In genomic region chr4:163048447-163048846, GRCh38 we compare ENCODE assay signal across 8 cellular contexts.
DNase-seq lines count a peak whose midpoint lies in the region; ATAC-seq and TF ChIP-seq lines count a peak whose summit lies in the region.

No MANE protein-coding gene starts in this region.

- no peak overlapping the region for H2BK120ac ChIP-seq in H9 (ENCODE audit: low read depth, low read length, poor library complexity, severe bottlenecking)

- no peak overlapping the region for H3K27ac Mint-ChIP-seq in H9

- no peaks in the 10 kb centered on the region for H3K9me3 ChIP-seq in left ventricle myocardium inferior (replicated peaks)
- H3K9me3 ChIP-seq in H9 (ENCODE audit: control insufficient read depth, low read depth, low read length): no peaks in the 10 kb centered on the region
- no peaks in the 10 kb centered on the region for H3K9me3 ChIP-seq in Karpas-422 (ENCODE audit: low read length)

- no peak overlapping the region for H2BK20ac ChIP-seq in H9 (ENCODE audit: low read depth, low read length, poor library complexity, severe bottlenecking)

- no peaks in the 10 kb centered on the region for H3K9me2 ChIP-seq in Karpas-422 (replicated peaks; ENCODE audit: insufficient read depth, low read length)

- no peaks in the 10 kb centered on the region for H3K4me1 ChIP-seq in left ventricle myocardium inferior
- no peaks in the 10 kb centered on the region for H3K4me1 ChIP-seq in H9 (ENCODE audit: insufficient read depth, low read length)
- 0 out of 2 replicates have a peak, but pooled peaks cover 3% of the 10 kb centered on the region for H3K4me1 ChIP-seq in Karpas-422 (ENCODE audit: low read length)

- H3K4me3 ChIP-seq in left ventricle myocardium inferior: no peak overlapping the region
- no peak overlapping the region for H3K4me3 ChIP-seq in Karpas-422 (ENCODE audit: low read length)

- no peak overlapping the region for H2BK15ac ChIP-seq in H9 (ENCODE audit: low read depth, low read length)

- H3K4me3 Mint-ChIP-seq in H9: no peak overlapping the region

- TF ChIP-seq CTCF in left ventricle myocardium inferior (IDR thresholded peaks at IDR 0.05; ENCODE audit: borderline replicate concordance): peak; percentile 42
- peak; percentile 72 for TF ChIP-seq CTCF in H9 (conservative IDR thresholded peaks at IDR 0.05)

- H3K4me2 ChIP-seq in H9 (ENCODE audit: insufficient read depth, insufficient read length, low read length): no peak overlapping the region
- no peak overlapping the region for H3K4me2 ChIP-seq in Karpas-422 (ENCODE audit: low read depth, low read length, poor library complexity, severe bottlenecking)

- H3K9ac ChIP-seq in H9 (ENCODE audit: extremely low read depth, insufficient read length, low read length): no peak overlapping the region
- H3K9ac ChIP-seq in Karpas-422 (ENCODE audit: low read length): no peak overlapping the region

- no peak overlapping the region for H3K23ac ChIP-seq in H9 (ENCODE audit: insufficient read length, low read depth, low read length)

- H3T11ph ChIP-seq in H9 (ENCODE audit: low read length): no peak overlapping the region

- H2BK5ac ChIP-seq in H9 (ENCODE audit: insufficient read length, low read length): no peak overlapping the region

- H4K20me1 ChIP-seq in H9 (ENCODE audit: control insufficient read depth, insufficient read depth, insufficient read length) (no peaks in the 10 kb centered on the region), Karpas-422 (ENCODE audit: insufficient read depth, low read depth, low read length) (no peaks in the 10 kb centered on the region)

- H3K56ac ChIP-seq in H9 (ENCODE audit: insufficient read length, low read depth, low read length): no peak overlapping the region

- no peak overlapping the region for H3K4ac ChIP-seq in H9 (ENCODE audit: low read depth, low read length)

- no peaks in the 10 kb centered on the region for H3K27me3 Mint-ChIP-seq in H9 (ENCODE audit: low read depth)

- no peaks in the 10 kb centered on the region for H3K23me2 ChIP-seq in H9 (ENCODE audit: insufficient read length, low read depth, low read length, poor library complexity, severe bottlenecking)

- no peak for ATAC-seq in Right ventricle myocardium inferior

- intact Hi-C loops in left ventricle myocardium inferior (cut with micrococcal nuclease): no loop called here
- intact Hi-C loops in Right ventricle myocardium inferior (cut with DNase I): no loop called here

- H4K5ac ChIP-seq in H9 (ENCODE audit: insufficient read length, low read depth, low read length): no peak overlapping the region

- no CpG with 5 or more reads among the region's 3 CpGs for WGBS in H9 (ENCODE audit: extremely low coverage, insufficient read length, low lambda C conversion rate)

- no peaks in the 10 kb centered on the region for H3K79me2 ChIP-seq in H9 (ENCODE audit: insufficient read depth, low read length)
- no peaks in the 10 kb centered on the region for H3K79me2 ChIP-seq in Karpas-422 (ENCODE audit: low read length)

- H2AFZ ChIP-seq in H9 (ENCODE audit: low read length) (no peak overlapping the region), Karpas-422 (ENCODE audit: low read length) (no peak overlapping the region)

- H3K36me3 ChIP-seq in left ventricle myocardium inferior (no peaks in the 10 kb centered on the region), Karpas-422 (ENCODE audit: insufficient read depth, low read length) (no peaks in the 10 kb centered on the region)

- no peak overlapping the region for H2AK5ac ChIP-seq in H9 (ENCODE audit: insufficient read length, low read length)

- no peak for DNase-seq in left ventricle myocardium inferior
- no peak for DNase-seq in Right ventricle myocardium inferior (ENCODE audit: missing footprints)
- DNase-seq in H9: peak; percentile 49
- DNase-seq in Karpas-422: peak; percentile 83
- DNase-seq in astrocyte of the hippocampus (ENCODE audit: low read depth, low spot score): peak; percentile 26
- peak; percentile 48 to 65 for DNase-seq in lung microvascular endothelial cell (ENCODE audit: low read depth in 2 of 2)
- no peak for DNase-seq in NCI-H2029 treated with DMSO at 0.1 percent for 48 hours (lab: John Stamatoyannopoulos, UW)
- no peak for DNase-seq in stimulated activated CD4-positive, alpha-beta T cell treated with anti-CD3 and anti-CD28 coated beads, Interleukin-2, amount 100 ng/mL, for 48 hours

- H3K27ac ChIP-seq in left ventricle myocardium inferior (replicated peaks) (no peak overlapping the region), H9 (ENCODE audit: insufficient read length, low read depth, low read length) (no peak overlapping the region), Karpas-422 (ENCODE audit: low read length) (no peak overlapping the region)

- H3K79me1 ChIP-seq in H9 (ENCODE audit: insufficient read depth, low read depth, low read length, poor library complexity, severe bottlenecking): no peaks in the 10 kb centered on the region

- H4K8ac ChIP-seq in H9 (replicated peaks; ENCODE audit: insufficient read length, low read depth, low read length): no peak overlapping the region

- no peaks in the 10 kb centered on the region for H3K9me3 Mint-ChIP-seq in H9

- H3K18ac ChIP-seq in H9 (ENCODE audit: insufficient read length, low read depth, low read length): no peak overlapping the region

- H3K36me3 Mint-ChIP-seq in H9 (ENCODE audit: insufficient read depth in 1 of 3, low read depth in 3 of 3): no peaks in the 10 kb centered on the region

- H3K27me3 ChIP-seq in left ventricle myocardium inferior (ENCODE audit: low read depth) (no peaks in the 10 kb centered on the region), H9 (ENCODE audit: insufficient read depth, low read length) (no peaks in the 10 kb centered on the region), Karpas-422 (ENCODE audit: low read length) (no peaks in the 10 kb centered on the region)

- no peaks in the 10 kb centered on the region for H3K4me1 Mint-ChIP-seq in H9

- no peak overlapping the region for H2BK12ac ChIP-seq in H9 (ENCODE audit: insufficient read length, low read depth, low read length)

- H4K91ac ChIP-seq in H9 (ENCODE audit: insufficient read length, low read depth, low read length): no peak overlapping the region

- H3K14ac ChIP-seq in H9 (ENCODE audit: insufficient read depth, low read length): no peak overlapping the region

Comparison
In these comparisons a context has a peak if more than half of its experiments do, and no peak if none do; other contexts are left out.
1. DNase-seq: peak in H9 (single experiment), Karpas-422 (single experiment), astrocyte of the hippocampus (single experiment) and lung microvascular endothelial cell (2 of 2); none in left ventricle myocardium inferior (single experiment), Right ventricle myocardium inferior (single experiment), NCI-H2029 treated with DMSO at 0.1 percent for 48 hours (single experiment) and stimulated activated CD4-positive, alpha-beta T cell treated with anti-CD3 and anti-CD28 coated beads, Interleukin-2, amount 100 ng/mL, for 48 hours (0 of 2).